8 cellular contexts compared by ENCODE assay signal in genomic region chr17:78922876-78923498, GRCh38. TPM values are rescaled to one million over a fixed set of nuclear protein-coding genes. Genes with fewer than 3 reads are reported as not detected.
A peak's percentile ranks its signal among the peaks of the same experiment; 100 is the strongest.
DNase-seq lines count a peak whose midpoint lies in the region; ATAC-seq and TF ChIP-seq lines count a peak whose summit lies in the region.

No MANE protein-coding gene starts in this region.

- no peak overlapping the region for H3K27ac ChIP-seq in CD8-positive, alpha-beta memory T cell (ENCODE audit: low read depth, low read length)
- H3K27ac ChIP-seq in RWPE1 (peak overlapping the region; percentile 96), prostate gland (peak overlapping the region; percentile 88 to 90)

- H3K27me3 ChIP-seq in CD8-positive, alpha-beta memory T cell (ENCODE audit: insufficient read depth, low read length, poor library complexity, severe bottlenecking), result peaks cover 7% of the 10 kb centered on the region
- H3K27me3 ChIP-seq in prostate gland (replicated peaks; ENCODE audit: insufficient read depth), result no peaks in the 10 kb centered on the region

- peaks cover 9% of the 10 kb centered on the region for H3K4me1 ChIP-seq in CD8-positive, alpha-beta memory T cell (ENCODE audit: insufficient read depth, low read length)
- H3K4me1 ChIP-seq in prostate gland (replicated peaks), result peaks cover 6% of the 10 kb centered on the region

- TF ChIP-seq POLR2A in prostate gland (IDR thresholded peaks at IDR 0.05), result no peak

- WGBS in prostate gland, result 48% methylated on average over 11 of the region's 11 CpGs

- no peaks in the 10 kb centered on the region for H3K36me3 ChIP-seq in CD8-positive, alpha-beta memory T cell (ENCODE audit: insufficient read depth, low read length)
- no peaks in the 10 kb centered on the region for H3K36me3 ChIP-seq in prostate gland

- DNase-seq in CD8-positive, alpha-beta memory T cell, result no peak
- DNase-seq in RWPE1 (ENCODE audit: low spot score) (no peak), fibroblast of mammary gland (ENCODE audit: low read depth) (no peak), prostate gland (ENCODE audit: low spot score) (no peak), midbrain (lab: John Stamatoyannopoulos, UW) (no peak)
- no peak for DNase-seq in activated naive CD4-positive, alpha-beta T cell treated with Interleukin-2 at 50 U/mL for 16 hours

- CTCF ChIA-PET in CD8-positive, alpha-beta memory T cell (lab: Charles Lee), result no interaction called here
- CTCF ChIA-PET in RWPE1 (lab: Yijun Ruan, JAX), result interaction anchor here (1.1 kb wide), 2 partner anchors 43 to 57 kb away, joined by 3 read pairs; no protein-coding TSS in a partner anchor

- H3K4me3 Mint-ChIP-seq in CD8-positive, alpha-beta memory T cell, result peak overlapping the region; percentile 32 to 88 (median 50)

- peaks cover 24 to 27% of the 10 kb centered on the region in 2 donors for H3K27me3 Mint-ChIP-seq in CD8-positive, alpha-beta memory T cell

- intact Hi-C loops in prostate gland (cut with DNase I), result loop anchor here (5.0 kb wide), 1 partner anchor 41 kb away; no protein-coding TSS in a partner anchor

- peaks cover 0 to 4% (median 0%) of the 10 kb centered on the region in 5 donors for H3K9me3 Mint-ChIP-seq in CD8-positive, alpha-beta memory T cell

- H3K4me3 ChIP-seq in CD8-positive, alpha-beta memory T cell (ENCODE audit: low read length), result no peak overlapping the region
- H3K4me3 ChIP-seq in fibroblast of mammary gland (ENCODE audit: control insufficient read depth, low read depth, low read length) (peak overlapping the region; percentile 81), prostate gland (peak overlapping the region in 1 of 2 donors; percentile 58)

- TF ChIP-seq CTCF in RWPE1 (conservative IDR thresholded peaks at IDR 0.05; ENCODE audit: low read depth), result no peak
- no peak for TF ChIP-seq CTCF in fibroblast of mammary gland (conservative IDR thresholded peaks at IDR 0.05; ENCODE audit: control insufficient read depth, insufficient read depth, low read depth, low read length)
- TF ChIP-seq CTCF in prostate gland (IDR thresholded peaks at IDR 0.05), result no peak

- no peaks in the 10 kb centered on the region for H3K9me3 ChIP-seq in CD8-positive, alpha-beta memory T cell (ENCODE audit: low read length)
- H3K9me3 ChIP-seq in prostate gland, result no peaks in the 10 kb centered on the region

- H3K27ac Mint-ChIP-seq in CD8-positive, alpha-beta memory T cell, result peak overlapping the region in 1 of 8 donors; percentile 89

- POLR2A ChIA-PET in CD8-positive, alpha-beta memory T cell (lab: Charles Lee), result no interaction called here
- POLR2A ChIA-PET in RWPE1 (lab: Yijun Ruan, JAX; ENCODE audit: low non-redundant PET), result interaction anchor here (0.5 to 0.6 kb wide), 2 partner anchors 51 to 61 kb away, joined by 3 read pairs; no protein-coding TSS in a partner anchor

- ATAC-seq in HG03108 (IDR thresholded peaks at IDR 0.05; ENCODE audit: unreplicated experiment), result no peak
- no peak for ATAC-seq in GM19395 (IDR thresholded peaks at IDR 0.05; ENCODE audit: unreplicated experiment)

- H3K36me3 Mint-ChIP-seq in CD8-positive, alpha-beta memory T cell, result no peaks in the 10 kb centered on the region

- peaks cover 5 to 11% (median 6%) of the 10 kb centered on the region in 3 donors for H3K4me1 Mint-ChIP-seq in CD8-positive, alpha-beta memory T cell

RNA-seq across cellular contexts. Expression of gene TIMP2, which starts 2.2 kb away (rescaled TPM):
- 1 to 10 TPM; 1.3 to 1.6 TPM for total RNA-seq in CD8-positive, alpha-beta memory T cell
- 0.08 TPM for polyA plus RNA-seq in CD8-positive, alpha-beta memory T cell
- 100 to 1,000 TPM in 1 of 2 donors, 10 to 100 TPM in 1; 54.5 to 500 TPM for total RNA-seq in prostate gland

RNA-seq across cellular contexts. Expression of gene CEP295NL, which starts 20.0 kb away (rescaled TPM):
- total RNA-seq in CD8-positive, alpha-beta memory T cell, result not detected
- polyA plus RNA-seq in CD8-positive, alpha-beta memory T cell, result not detected
- total RNA-seq in prostate gland, result 1 to 10 TPM; 2.2 to 8.2 TPM

RNA-seq across cellular contexts. Expression of gene LGALS3BP, which starts 56.7 kb away (rescaled TPM):
- 1 to 10 TPM; 8.6 to 9.1 TPM for total RNA-seq in CD8-positive, alpha-beta memory T cell
- polyA plus RNA-seq in CD8-positive, alpha-beta memory T cell, result 23.1 TPM
- total RNA-seq in prostate gland, result 100 to 1,000 TPM; 570 to 890 TPM

Comparison
In these comparisons a context has a peak if more than half of its experiments do, and no peak if none do; other contexts are left out.
1. RNA of gene TIMP2, which starts 2.2 kb away (total RNA-seq): 54.5 to 500 TPM in prostate gland; 1.3 to 1.6 TPM in CD8-positive, alpha-beta memory T cell; every median in the first group is over 10 times any median in the second.
2. RNA of gene LGALS3BP, which starts 56.7 kb away (total RNA-seq): 570 to 890 TPM in prostate gland; 8.6 to 9.1 TPM in CD8-positive, alpha-beta memory T cell; every median in the first group is over 10 times any median in the second.